ENCODE assay signal across 10 cellular contexts in the genomic region with DNA sequence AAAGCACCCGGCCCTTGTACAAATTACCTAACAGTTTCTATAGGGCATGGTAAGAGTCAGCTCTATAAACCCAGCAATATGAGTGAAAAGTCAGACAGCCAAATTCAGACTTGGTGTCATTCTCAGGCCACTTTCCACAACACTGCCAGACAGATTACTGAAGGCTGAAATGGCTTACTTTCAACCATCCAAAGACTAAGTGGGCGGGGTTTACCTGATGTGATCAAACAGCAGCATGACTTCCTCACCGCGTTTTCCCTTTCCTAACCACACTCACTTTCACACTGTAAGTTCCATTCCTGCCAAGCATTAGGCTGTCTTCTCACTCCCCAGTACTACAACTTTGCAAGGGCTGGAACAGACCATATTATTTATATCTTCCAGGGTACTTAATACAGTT.
DNase-seq lines count a peak whose midpoint lies in the region; ATAC-seq, FAIRE-seq and TF ChIP-seq lines count a peak whose summit lies in the region.
"Had no signal": no experiment of that assay in that cellular context is flagged by ENCODE, and none has a peak within 500 bp of the region (broad histone marks: within the 10 kb centered on the region; RNA-seq: fewer than 3 reads in every experiment).

No MANE protein-coding gene starts in this region.

- FAIRE-seq in RCC 7860 (lab: Jason Lieb, UNC), result no peak

- ATAC-seq in HG03066 (IDR thresholded peaks at IDR 0.05; ENCODE audit: low read depth, unreplicated experiment), result peak; percentile 76

- H3K27ac ChIP-seq in coronary artery, result no peak overlapping the region
- H3K27ac ChIP-seq: BLaER1 had no signal

- DNase-seq in stimulated activated CD4-positive, alpha-beta T cell treated with anti-CD3 and anti-CD28 coated beads, Interleukin-15, amount 100 ng/mL, for 24 hours, result peak; percentile 40
- no peak for DNase-seq in stimulated activated CD4-positive, alpha-beta T cell treated with anti-CD3 and anti-CD28 coated beads, Interleukin-12 subunit alpha, Interleukin-12 subunit beta, amount 100 ng/mL, for 4 hours
- DNase-seq in activated CD4-positive, alpha-beta T cell treated with anti-CD3 and anti-CD28 coated beads, Interleukin-2, amount 50 U/mL, for 48 hours, result peak; percentile 1 to 26
- DNase-seq in RCC 7860 (ENCODE audit: low spot score) (no peak), islet precursor cell (no peak), coronary artery (ENCODE audit: low spot score) (no peak), NCI-H2081 (lab: John Stamatoyannopoulos, UW) (no peak)
- DNase-seq: activated CD8-positive, alpha-beta memory T cell treated with anti-CD3 and anti-CD28 coated beads, Interleukin-2, amount 50 U/mL, for 4 hours had no signal

- no peak for TF ChIP-seq CTCF in coronary artery (IDR thresholded peaks at IDR 0.05)

- H3K4me3 ChIP-seq in coronary artery, result no peak overlapping the region
- H3K4me3 ChIP-seq: BLaER1 had no signal

Comparison
In these comparisons a context has a peak if more than half of its experiments do, and no peak if none do; other contexts are left out.
1. DNase-seq: peak in stimulated activated CD4-positive, alpha-beta T cell treated with anti-CD3 and anti-CD28 coated beads, Interleukin-15, amount 100 ng/mL, for 24 hours (single experiment) and activated CD4-positive, alpha-beta T cell treated with anti-CD3 and anti-CD28 coated beads, Interleukin-2, amount 50 U/mL, for 48 hours (2 of 2); none in stimulated activated CD4-positive, alpha-beta T cell treated with anti-CD3 and anti-CD28 coated beads, Interleukin-12 subunit alpha, Interleukin-12 subunit beta, amount 100 ng/mL, for 4 hours (single experiment), RCC 7860 (single experiment), islet precursor cell (single experiment), coronary artery (single experiment) and NCI-H2081 (0 of 2).